ENCODE assay signal across 12 cellular contexts in genomic region chr4:98151145-98151929, GRCh38.
DNase-seq lines count a peak whose midpoint lies in the region; ATAC-seq and TF ChIP-seq lines count a peak whose summit lies in the region.
"Had no signal": no experiment of that assay in that cellular context is flagged by ENCODE, and none has a peak within 500 bp of the region (broad histone marks: within the 10 kb centered on the region; RNA-seq: fewer than 3 reads in every experiment).

No MANE protein-coding gene starts in this region.

- H3K36me3 Mint-ChIP-seq in stimulated activated effector memory CD8-positive, alpha-beta T cell treated with anti-CD3 and anti-CD28 coated beads, Interleukin-12 subunit alpha, Interleukin-12 subunit beta, amount 100 ng/mL, for 72 hours, result no peaks in the 10 kb centered on the region

- no peaks in the 10 kb centered on the region for H3K9me3 ChIP-seq in WERI-Rb-1 (ENCODE audit: severe bottlenecking)
- H3K9me3 ChIP-seq: SJSA1 had no signal

- peak; percentile 67 for ATAC-seq in GM19372 (IDR thresholded peaks at IDR 0.05; ENCODE audit: low read depth, unreplicated experiment)
- ATAC-seq in stimulated activated effector memory CD8-positive, alpha-beta T cell treated with anti-CD3 and anti-CD28 coated beads, Interleukin-12 subunit alpha, Interleukin-12 subunit beta, amount 100 ng/mL, for 72 hours, result no peak
- ATAC-seq in HG02588 (IDR thresholded peaks at IDR 0.05; ENCODE audit: unreplicated experiment), result no peak

- H3K36me3 ChIP-seq in WERI-Rb-1, result no peaks in the 10 kb centered on the region
- H3K36me3 ChIP-seq: SJSA1 had no signal

- H3K9me3 Mint-ChIP-seq in stimulated activated effector memory CD8-positive, alpha-beta T cell treated with anti-CD3 and anti-CD28 coated beads, Interleukin-12 subunit alpha, Interleukin-12 subunit beta, amount 100 ng/mL, for 72 hours, result no peaks in the 10 kb centered on the region
- H3K9me3 Mint-ChIP-seq: endodermal cell, nephron had no signal

- H3K4me3 Mint-ChIP-seq in stimulated activated effector memory CD8-positive, alpha-beta T cell treated with anti-CD3 and anti-CD28 coated beads, Interleukin-12 subunit alpha, Interleukin-12 subunit beta, amount 100 ng/mL, for 72 hours, result peak overlapping the region; percentile 13
- H3K4me3 Mint-ChIP-seq: endodermal cell, nephron had no signal

- H3K27me3 ChIP-seq in WERI-Rb-1 (ENCODE audit: insufficient read depth, low read depth, severe bottlenecking), result no peaks in the 10 kb centered on the region
- H3K27me3 ChIP-seq: SJSA1 had no signal

- no peak overlapping the region for H3K27ac ChIP-seq in WERI-Rb-1
- H3K27ac ChIP-seq: SJSA1 had no signal

- no peaks in the 10 kb centered on the region for H3K4me1 Mint-ChIP-seq in stimulated activated effector memory CD8-positive, alpha-beta T cell treated with anti-CD3 and anti-CD28 coated beads, Interleukin-12 subunit alpha, Interleukin-12 subunit beta, amount 100 ng/mL, for 72 hours
- H3K4me1 Mint-ChIP-seq: endodermal cell had no signal

- H3K4me3 ChIP-seq in WERI-Rb-1 (ENCODE audit: low read depth, low read length), result no peak overlapping the region
- H3K4me3 ChIP-seq: SJSA1 had no signal

- in situ Hi-C loops in KBM-7 (cut with MboI; ENCODE audit: low pct_unique_long_range_greater_than_20kb, low sequenced_read_pairs), result no loop called here

- peak; percentile 24; the same call in 1 of the 2 replicates for TF ChIP-seq CTCF in WERI-Rb-1 (IDR thresholded peaks at IDR 0.05; ENCODE audit: low read depth, low read length)

- H3K27ac Mint-ChIP-seq in stimulated activated effector memory CD8-positive, alpha-beta T cell treated with anti-CD3 and anti-CD28 coated beads, Interleukin-12 subunit alpha, Interleukin-12 subunit beta, amount 100 ng/mL, for 72 hours, result no peak overlapping the region
- H3K27ac Mint-ChIP-seq: endodermal cell, nephron had no signal

- DNase-seq in KBM-7, result peak; percentile 70
- no peak for DNase-seq in WERI-Rb-1
- no peak for DNase-seq in stimulated activated effector memory CD8-positive, alpha-beta T cell treated with anti-CD3 and anti-CD28 coated beads, Interleukin-12 subunit alpha, Interleukin-12 subunit beta, amount 100 ng/mL, for 72 hours (ENCODE audit: low spot score in 2 of 2)
- no peak for DNase-seq in activated CD4-positive, alpha-beta T cell treated with anti-CD3 and anti-CD28 coated beads, Interleukin-2, amount 50 U/mL, for 1 hour
- DNase-seq in DMS153 treated with DMSO at 0.1 percent for 48 hours (lab: John Stamatoyannopoulos, UW; ENCODE audit: unreplicated experiment), result no peak
- DNase-seq: activated CD4-positive, CD25-positive, alpha-beta regulatory T cell; endodermal cell; NCI-H510A treated with DMSO at 0.1 percent for 48 hours had no signal
